28 cellular contexts compared by ENCODE assay signal in genomic region chr10:21870849-21871248, GRCh38.
"Had no signal": no experiment of that assay in that cellular context is flagged by ENCODE, and none has a peak within 500 bp of the region (broad histone marks: within the 10 kb centered on the region; RNA-seq: fewer than 3 reads in every experiment).

No MANE protein-coding gene starts in this region.

- H3K27ac ChIP-seq: PC-9, RWPE1, SJCRH30, SK-N-MC, WERI-Rb-1 had no signal

- H3K4me3 ChIP-seq: PC-9, SJCRH30, SK-N-MC had no signal

- H3K27me3 Mint-ChIP-seq: activated CD4-positive, alpha-beta memory T cell treated with anti-CD3 and anti-CD28 coated beads, Interleukin-2, amount 10 ng/mL, durations not matched to agents 7 days and 5 days; activated naive CD4-positive, alpha-beta T cell treated with anti-CD3 and anti-CD28 coated beads, Interleukin-2, amount 10 ng/mL, durations not matched to agents 7 days and 5 days; activated naive CD8-positive, alpha-beta T cell; activated naive CD8-positive, alpha-beta T cell treated with anti-CD3 and anti-CD28 coated beads, Interleukin-2, amount 50 U/mL, for 24 hours; brain had no signal

- H3K27me3 ChIP-seq: SJCRH30 had no signal

- H3K4me3 Mint-ChIP-seq: activated CD4-positive, alpha-beta memory T cell treated with anti-CD3 and anti-CD28 coated beads, Interleukin-2, amount 10 ng/mL, durations not matched to agents 7 days and 5 days; activated naive CD4-positive, alpha-beta T cell treated with anti-CD3 and anti-CD28 coated beads, Interleukin-2, amount 10 ng/mL, durations not matched to agents 7 days and 5 days; activated naive CD8-positive, alpha-beta T cell; activated naive CD8-positive, alpha-beta T cell treated with anti-CD3 and anti-CD28 coated beads, Interleukin-2, amount 50 U/mL, for 24 hours; activated T-helper 1 cell treated with anti-CD3 and anti-CD28 coated beads, Interleukin-12 subunit alpha, Interleukin-12 subunit beta, Interleukin-2, Interleukin-4 antibody, amounts not matched to agents 30 ng/mL and 10 ng/mL and 1 ng/mL, durations not matched to agents 14 hours and 24 hours and 36 hours; brain had no signal

- FAIRE-seq: RCC 7860 had no signal

- DNase-seq: activated CD4-positive, alpha-beta memory T cell treated with anti-CD3 and anti-CD28 coated beads, Interleukin-2, amount 10 ng/mL, durations not matched to agents 7 days and 5 days; activated CD4-positive, alpha-beta T cell treated with anti-CD3 and anti-CD28 coated beads for 1 hour; activated CD4-positive, alpha-beta T cell treated with anti-CD3 and anti-CD28 coated beads for 48 hours; activated CD4-positive, CD25-positive, alpha-beta regulatory T cell; activated naive CD4-positive, alpha-beta T cell treated with anti-CD3 and anti-CD28 coated beads, Interleukin-2, amount 10 ng/mL, durations not matched to agents 7 days and 5 days; activated naive CD8-positive, alpha-beta T cell treated with anti-CD3 and anti-CD28 coated beads, Interleukin-2, amount 50 U/mL, for 24 hours; activated T-cell treated with anti-CD3 and anti-CD28 coated beads, Interleukin-2, amount 50 U/mL, for 1 hour; anterior cingulate cortex; central memory CD4-positive, alpha-beta T cell; NCI-H1048; NCI-H1105 treated with DMSO at 0.1 percent for 48 hours; NCI-H1436; NCI-H1694; NCI-H1930; NCI-H345; NCI-H524 treated with DMSO at 0.1 percent for 48 hours; NK-92 treated with Interleukin-12 subunit alpha and Interleukin-12 subunit beta, amount 100 ng/mL, for 24 hours; PC-9; SJCRH30; T1000; WERI-Rb-1 had no signal

- H3K27ac Mint-ChIP-seq: activated CD4-positive, alpha-beta memory T cell treated with anti-CD3 and anti-CD28 coated beads, Interleukin-2, amount 10 ng/mL, durations not matched to agents 7 days and 5 days; activated naive CD4-positive, alpha-beta T cell treated with anti-CD3 and anti-CD28 coated beads, Interleukin-2, amount 10 ng/mL, durations not matched to agents 7 days and 5 days; activated naive CD8-positive, alpha-beta T cell; activated naive CD8-positive, alpha-beta T cell treated with anti-CD3 and anti-CD28 coated beads, Interleukin-2, amount 50 U/mL, for 24 hours; activated T-helper 1 cell treated with anti-CD3 and anti-CD28 coated beads, Interleukin-12 subunit alpha, Interleukin-12 subunit beta, Interleukin-2, Interleukin-4 antibody, amounts not matched to agents 30 ng/mL and 10 ng/mL and 1 ng/mL, durations not matched to agents 14 hours and 24 hours and 36 hours; brain had no signal

- ATAC-seq: activated naive CD8-positive, alpha-beta T cell treated with anti-CD3 and anti-CD28 coated beads, Interleukin-2, amount 50 U/mL, for 24 hours; Right ventricle myocardium inferior had no signal

- H3K4me2 ChIP-seq: PC-9 had no signal

- H3K4me1 ChIP-seq: SJCRH30 had no signal

- H3K36me3 ChIP-seq: SJCRH30, WERI-Rb-1 had no signal

- H2AFZ ChIP-seq: PC-9 had no signal

- H3K9me3 ChIP-seq: SJCRH30 had no signal

- H3K4me1 Mint-ChIP-seq: activated CD4-positive, alpha-beta memory T cell treated with anti-CD3 and anti-CD28 coated beads, Interleukin-2, amount 10 ng/mL, durations not matched to agents 7 days and 5 days; activated naive CD4-positive, alpha-beta T cell treated with anti-CD3 and anti-CD28 coated beads, Interleukin-2, amount 10 ng/mL, durations not matched to agents 7 days and 5 days; activated naive CD8-positive, alpha-beta T cell treated with anti-CD3 and anti-CD28 coated beads, Interleukin-2, amount 50 U/mL, for 24 hours; brain had no signal
